Comparison of ENCODE assay signal across 16 cellular contexts in the genomic region with DNA sequence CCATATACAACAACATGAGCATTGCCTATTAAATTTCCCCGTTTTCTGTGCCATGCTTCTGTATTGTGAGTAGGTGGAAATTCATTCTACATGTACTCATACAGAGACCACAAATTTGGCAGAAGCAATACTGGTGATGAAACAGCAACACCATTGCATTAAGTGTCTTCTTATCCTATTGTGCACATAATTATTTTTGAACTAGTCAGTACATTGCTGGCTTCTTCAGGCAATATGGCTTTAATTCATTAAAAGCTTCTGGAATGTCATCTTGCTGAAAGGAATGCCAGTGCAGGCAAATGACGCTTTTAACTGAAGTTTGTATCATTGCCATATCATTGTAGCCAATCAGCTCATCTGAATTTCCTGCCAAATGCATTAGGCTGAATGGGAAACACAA.
DNase-seq lines count a peak whose midpoint lies in the region; TF ChIP-seq lines count a peak whose summit lies in the region.
"Had no signal": no experiment of that assay in that cellular context is flagged by ENCODE, and none has a peak within 500 bp of the region (broad histone marks: within the 10 kb centered on the region; RNA-seq: fewer than 3 reads in every experiment).

No MANE protein-coding gene starts in this region.

- peaks cover 26% of the 10 kb centered on the region for H3F3A ChIP-seq in SK-N-SH (replicated peaks; ENCODE audit: insufficient read depth)

- peaks cover 34% of the 10 kb centered on the region for H3K4me1 Mint-ChIP-seq in mesothelial cell of epicardium
- no peaks in the 10 kb centered on the region for H3K4me1 Mint-ChIP-seq in activated naive CD4-positive, alpha-beta T cell treated with anti-CD3 and anti-CD28 coated beads, Interleukin-2, amount 10 ng/mL, durations not matched to agents 7 days and 5 days
- H3K4me1 Mint-ChIP-seq: central memory CD8-positive, alpha-beta T cell had no signal

- H3K36me3 ChIP-seq in SK-N-SH (replicated peaks in 1 of 2; ENCODE audit: control insufficient read depth in 1 of 2, insufficient read depth in 2 of 2, low read length in 1 of 2), result peaks cover 3% of the 10 kb centered on the region in 2 experiments
- H3K36me3 ChIP-seq: heart right ventricle had no signal

- H3K4me3 Mint-ChIP-seq in mesothelial cell of epicardium, result no peak overlapping the region
- H3K4me3 Mint-ChIP-seq in activated naive CD4-positive, alpha-beta T cell treated with anti-CD3 and anti-CD28 coated beads, Interleukin-2, amount 10 ng/mL, durations not matched to agents 7 days and 5 days, result no peak overlapping the region
- H3K4me3 Mint-ChIP-seq: activated naive CD4-positive, alpha-beta T cell treated with anti-CD3 and anti-CD28 coated beads for 36 hours; central memory CD8-positive, alpha-beta T cell; T-cell had no signal

- peak overlapping the region; percentile 7 to 40; a peak in 3 of 4 replicates for H3K27ac ChIP-seq in SK-N-SH (ENCODE audit: low read depth in 2 of 2, low read length in 1 of 2)
- H3K27ac ChIP-seq: heart right ventricle had no signal

- H3K36me3 Mint-ChIP-seq in mesothelial cell of epicardium, result peaks cover under 1% of the 10 kb centered on the region
- H3K36me3 Mint-ChIP-seq in activated naive CD4-positive, alpha-beta T cell treated with anti-CD3 and anti-CD28 coated beads, Interleukin-2, amount 10 ng/mL, durations not matched to agents 7 days and 5 days, result no peaks in the 10 kb centered on the region

- H3K9me3 Mint-ChIP-seq in mesothelial cell of epicardium, result peaks cover 5% of the 10 kb centered on the region
- H3K9me3 Mint-ChIP-seq in activated naive CD4-positive, alpha-beta T cell treated with anti-CD3 and anti-CD28 coated beads, Interleukin-2, amount 10 ng/mL, durations not matched to agents 7 days and 5 days, result no peaks in the 10 kb centered on the region
- H3K9me3 Mint-ChIP-seq: activated naive CD4-positive, alpha-beta T cell treated with anti-CD3 and anti-CD28 coated beads for 36 hours; central memory CD8-positive, alpha-beta T cell; T-cell had no signal

- TF ChIP-seq RAD21 in SK-N-SH (IDR thresholded peaks at IDR 0.05; ENCODE audit: low read length), result peak; percentile 7; the same call in 1 of the 2 replicates

- H3K4me3 ChIP-seq in SK-N-SH (ENCODE audit: low read depth in 2 of 2, low read length in 1 of 2) (no peak overlapping the region; a peak in 1 of 4 replicates), skeletal muscle cell (ENCODE audit: low read depth, low read length) (no peak overlapping the region)
- H3K4me3 ChIP-seq: heart right ventricle had no signal

- H3K9me3 ChIP-seq in SK-N-SH, result peaks cover 6% of the 10 kb centered on the region; the same call in 1 of the 2 replicates

- peaks cover 12% of the 10 kb centered on the region; the same call in 1 of the 2 replicates for H3K79me2 ChIP-seq in SK-N-SH (ENCODE audit: insufficient read depth)

- peaks cover 19 to 23% of the 10 kb centered on the region in 2 experiments; a peak in 3 of 4 replicates for H3K4me1 ChIP-seq in SK-N-SH (ENCODE audit: control insufficient read depth in 1 of 2, insufficient read depth in 2 of 2, low read depth in 1 of 2, low read length in 1 of 2)

- CTCF ChIA-PET in SK-N-SH (lab: Yijun Ruan, JAX), result interaction anchor here (0.9 to 1.4 kb wide), 3 partner anchors 25 to 250 kb away, joined by 3 to 4 read pairs (median 3); no protein-coding TSS in a partner anchor
- CTCF ChIA-PET in activated naive CD4-positive, alpha-beta T cell treated with anti-CD3 and anti-CD28 coated beads, Interleukin-2, amount 10 ng/mL, durations not matched to agents 7 days and 5 days (lab: Charles Lee), result no interaction called here

- POLR2A ChIA-PET in SK-N-SH (lab: Yijun Ruan, JAX), result no interaction called here

- DNase-seq in GM04503 (ENCODE audit: low read depth) (peak; percentile 99), SK-N-SH (no peak), fibroblast of gingiva (ENCODE audit: low read depth) (peak; percentile 95), skeletal muscle cell (ENCODE audit: low read depth) (peak; percentile 77), mesothelial cell of epicardium (ENCODE audit: low spot score in 2 of 2, unreplicated experiment in 2 of 2) (no peak), NOMO-1 treated with DMSO at 0.1 percent for 48 hours (lab: John Stamatoyannopoulos, UW; ENCODE audit: unreplicated experiment) (no peak)
- DNase-seq in activated naive CD4-positive, alpha-beta T cell treated with anti-CD3 and anti-CD28 coated beads, Interleukin-2, amount 10 ng/mL, durations not matched to agents 7 days and 5 days, result no peak
- DNase-seq: activated CD4-positive, CD25-positive, alpha-beta regulatory T cell treated with anti-CD3 and anti-CD28 coated beads, Interleukin-2, amount 50 U/mL, for 72 hours; activated naive CD4-positive, alpha-beta T cell treated with anti-CD3 and anti-CD28 coated beads for 36 hours; heart right ventricle; left cardiac atrium; NCI-H2029 treated with DMSO at 0.1 percent for 48 hours; posterior cingulate gyrus; substantia nigra; T-cell had no signal

- H3K27me3 ChIP-seq in SK-N-SH (ENCODE audit: insufficient read depth), result no peaks in the 10 kb centered on the region
- H3K27me3 ChIP-seq: heart right ventricle had no signal

- no peaks in the 10 kb centered on the region for H3K9me2 ChIP-seq in SK-N-SH

- no peak overlapping the region for H3K27ac Mint-ChIP-seq in mesothelial cell of epicardium
- H3K27ac Mint-ChIP-seq in activated naive CD4-positive, alpha-beta T cell treated with anti-CD3 and anti-CD28 coated beads, Interleukin-2, amount 10 ng/mL, durations not matched to agents 7 days and 5 days, result no peak overlapping the region
- H3K27ac Mint-ChIP-seq: activated naive CD4-positive, alpha-beta T cell treated with anti-CD3 and anti-CD28 coated beads for 36 hours; T-cell had no signal

- no peaks in the 10 kb centered on the region for H3K27me3 Mint-ChIP-seq in mesothelial cell of epicardium (ENCODE audit: low read depth)
- H3K27me3 Mint-ChIP-seq in activated naive CD4-positive, alpha-beta T cell treated with anti-CD3 and anti-CD28 coated beads, Interleukin-2, amount 10 ng/mL, durations not matched to agents 7 days and 5 days, result no peaks in the 10 kb centered on the region
- H3K27me3 Mint-ChIP-seq: central memory CD8-positive, alpha-beta T cell; T-cell had no signal

- 12% methylated on average over 2 of the region's 2 CpGs for WGBS in SK-N-SH (ENCODE audit: low lambda C conversion rate)

- no peak overlapping the region for H3K9ac ChIP-seq in SK-N-SH

- no peak overlapping the region for H2AFZ ChIP-seq in SK-N-SH (ENCODE audit: low read depth)

- TF ChIP-seq CTCF in SK-N-SH (IDR thresholded peaks at IDR 0.05) (no peak), mesothelial cell of epicardium (IDR thresholded peaks at IDR 0.05; ENCODE audit: unreplicated experiment) (no peak)

- no peaks in the 10 kb centered on the region for H4K20me1 ChIP-seq in SK-N-SH (ENCODE audit: insufficient read depth)

- peak overlapping the region; percentile 44; the same call in 1 of the 2 replicates for H3K4me2 ChIP-seq in SK-N-SH

- TF ChIP-seq EP300 in SK-N-SH (IDR thresholded peaks at IDR 0.05; ENCODE audit: borderline replicate concordance in 1 of 2, low read depth in 1 of 2, low read length in 1 of 2), result peak; percentile 34 to 46; a peak in 2 of 4 replicates

TF ChIP-seq in SK-N-SH, 30 proteins besides CTCF, POLR2A, EP300 and RAD21 (continues in another document):
- TF ChIP-seq POLR2AphosphoS5 (IDR thresholded peaks at IDR 0.05; ENCODE audit: low read depth, low read length), result peak; percentile 59; the same call in 1 of the 2 replicates
- TF ChIP-seq, protein P1, sequence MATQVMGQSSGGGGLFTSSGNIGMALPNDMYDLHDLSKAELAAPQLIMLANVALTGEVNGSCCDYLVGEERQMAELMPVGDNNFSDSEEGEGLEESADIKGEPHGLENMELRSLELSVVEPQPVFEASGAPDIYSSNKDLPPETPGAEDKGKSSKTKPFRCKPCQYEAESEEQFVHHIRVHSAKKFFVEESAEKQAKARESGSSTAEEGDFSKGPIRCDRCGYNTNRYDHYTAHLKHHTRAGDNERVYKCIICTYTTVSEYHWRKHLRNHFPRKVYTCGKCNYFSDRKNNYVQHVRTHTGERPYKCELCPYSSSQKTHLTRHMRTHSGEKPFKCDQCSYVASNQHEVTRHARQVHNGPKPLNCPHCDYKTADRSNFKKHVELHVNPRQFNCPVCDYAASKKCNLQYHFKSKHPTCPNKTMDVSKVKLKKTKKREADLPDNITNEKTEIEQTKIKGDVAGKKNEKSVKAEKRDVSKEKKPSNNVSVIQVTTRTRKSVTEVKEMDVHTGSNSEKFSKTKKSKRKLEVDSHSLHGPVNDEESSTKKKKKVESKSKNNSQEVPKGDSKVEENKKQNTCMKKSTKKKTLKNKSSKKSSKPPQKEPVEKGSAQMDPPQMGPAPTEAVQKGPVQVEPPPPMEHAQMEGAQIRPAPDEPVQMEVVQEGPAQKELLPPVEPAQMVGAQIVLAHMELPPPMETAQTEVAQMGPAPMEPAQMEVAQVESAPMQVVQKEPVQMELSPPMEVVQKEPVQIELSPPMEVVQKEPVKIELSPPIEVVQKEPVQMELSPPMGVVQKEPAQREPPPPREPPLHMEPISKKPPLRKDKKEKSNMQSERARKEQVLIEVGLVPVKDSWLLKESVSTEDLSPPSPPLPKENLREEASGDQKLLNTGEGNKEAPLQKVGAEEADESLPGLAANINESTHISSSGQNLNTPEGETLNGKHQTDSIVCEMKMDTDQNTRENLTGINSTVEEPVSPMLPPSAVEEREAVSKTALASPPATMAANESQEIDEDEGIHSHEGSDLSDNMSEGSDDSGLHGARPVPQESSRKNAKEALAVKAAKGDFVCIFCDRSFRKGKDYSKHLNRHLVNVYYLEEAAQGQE (IDR thresholded peaks at IDR 0.05; ENCODE audit: low read depth, low read length), result no peak
- 0 out of 2 replicates have a peak, but pooled peaks have one; percentile 16 for TF ChIP-seq FOXM1 (IDR thresholded peaks at IDR 0.05; ENCODE audit: low read depth)
- no peak for TF ChIP-seq SMC3 (IDR thresholded peaks at IDR 0.05; ENCODE audit: low read depth, low read length)
- TF ChIP-seq CHD2 (IDR thresholded peaks at IDR 0.05; ENCODE audit: low read length, partially characterized antibody), result peak; percentile 16
- TF ChIP-seq, protein P2, sequence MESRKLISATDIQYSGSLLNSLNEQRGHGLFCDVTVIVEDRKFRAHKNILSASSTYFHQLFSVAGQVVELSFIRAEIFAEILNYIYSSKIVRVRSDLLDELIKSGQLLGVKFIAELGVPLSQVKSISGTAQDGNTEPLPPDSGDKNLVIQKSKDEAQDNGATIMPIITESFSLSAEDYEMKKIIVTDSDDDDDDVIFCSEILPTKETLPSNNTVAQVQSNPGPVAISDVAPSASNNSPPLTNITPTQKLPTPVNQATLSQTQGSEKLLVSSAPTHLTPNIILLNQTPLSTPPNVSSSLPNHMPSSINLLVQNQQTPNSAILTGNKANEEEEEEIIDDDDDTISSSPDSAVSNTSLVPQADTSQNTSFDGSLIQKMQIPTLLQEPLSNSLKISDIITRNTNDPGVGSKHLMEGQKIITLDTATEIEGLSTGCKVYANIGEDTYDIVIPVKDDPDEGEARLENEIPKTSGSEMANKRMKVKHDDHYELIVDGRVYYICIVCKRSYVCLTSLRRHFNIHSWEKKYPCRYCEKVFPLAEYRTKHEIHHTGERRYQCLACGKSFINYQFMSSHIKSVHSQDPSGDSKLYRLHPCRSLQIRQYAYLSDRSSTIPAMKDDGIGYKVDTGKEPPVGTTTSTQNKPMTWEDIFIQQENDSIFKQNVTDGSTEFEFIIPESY (IDR thresholded peaks at IDR 0.05; ENCODE audit: borderline replicate concordance, low read depth), result no peak

Comparison
In these comparisons a context has a peak if more than half of its experiments do, and no peak if none do; other contexts are left out.
1. DNase-seq: peak in GM04503 (single experiment), fibroblast of gingiva (single experiment) and skeletal muscle cell (single experiment); none in SK-N-SH (single experiment), mesothelial cell of epicardium (0 of 2), NOMO-1 treated with DMSO at 0.1 percent for 48 hours (single experiment) and activated naive CD4-positive, alpha-beta T cell treated with anti-CD3 and anti-CD28 coated beads, Interleukin-2, amount 10 ng/mL, durations not matched to agents 7 days and 5 days (single experiment).